ENCODE assay signal across 23 cellular contexts in genomic region chr11:126793596-126793995, GRCh38.
"Had no signal": no experiment of that assay in that cellular context is flagged by ENCODE, and none has a peak within 500 bp of the region (broad histone marks: within the 10 kb centered on the region; RNA-seq: fewer than 3 reads in every experiment).

No MANE protein-coding gene starts in this region.

- H3K27me3 ChIP-seq: neural progenitor cell, spleen, testis, upper lobe of left lung had no signal

- H3K27ac ChIP-seq: cardiac muscle cell, hepatocyte, neural progenitor cell, spleen, testis, upper lobe of left lung had no signal

- DNase-seq: activated CD4-positive, alpha-beta memory T cell treated with anti-CD3 and anti-CD28 coated beads, Interleukin-2, amount 10 ng/mL, durations not matched to agents 7 days and 5 days; activated CD4-positive, alpha-beta T cell treated with anti-CD3 and anti-CD28 coated beads for 48 hours; activated CD4-positive, CD25-positive, alpha-beta regulatory T cell; activated effector memory CD4-positive, alpha-beta T cell treated with anti-CD3 and anti-CD28 coated beads, Interleukin-2, amount 50 U/mL, for 16 hours; activated naive CD4-positive, alpha-beta T cell treated with anti-CD3 and anti-CD28 coated beads, Interleukin-2, amount 10 ng/mL, durations not matched to agents 7 days and 5 days; amygdala; cortex of kidney; endodermal cell; foreskin fibroblast; left ventricle myocardium superior; mammary epithelial cell; naive thymus-derived CD8-positive, alpha-beta T cell; spleen; stimulated activated CD4-positive, alpha-beta T cell treated with anti-CD3 and anti-CD28 coated beads, Interleukin-4, amount 100 ng/mL, for 1 hour; stimulated activated naive CD4-positive, alpha-beta T cell; T1000; testis; upper lobe of left lung had no signal

- H3K36me3 ChIP-seq: cardiac muscle cell, neural progenitor cell, spleen, upper lobe of left lung had no signal

- H3K4me1 Mint-ChIP-seq: activated CD4-positive, alpha-beta memory T cell treated with anti-CD3 and anti-CD28 coated beads, Interleukin-2, amount 10 ng/mL, durations not matched to agents 7 days and 5 days; activated naive CD4-positive, alpha-beta T cell treated with anti-CD3 and anti-CD28 coated beads, Interleukin-2, amount 10 ng/mL, durations not matched to agents 7 days and 5 days; mesothelial cell of epicardium had no signal

- ATAC-seq: left ventricle myocardium superior; naive thymus-derived CD8-positive, alpha-beta T cell had no signal

- H3K4me3 ChIP-seq: cardiac muscle cell, hepatocyte, neural progenitor cell, spleen, testis, upper lobe of left lung had no signal

- H3K36me3 Mint-ChIP-seq: activated naive CD4-positive, alpha-beta T cell treated with anti-CD3 and anti-CD28 coated beads, Interleukin-2, amount 10 ng/mL, durations not matched to agents 7 days and 5 days; mesothelial cell of epicardium; naive thymus-derived CD8-positive, alpha-beta T cell; neural progenitor cell had no signal

- H3K27me3 Mint-ChIP-seq: activated CD4-positive, alpha-beta memory T cell treated with anti-CD3 and anti-CD28 coated beads, Interleukin-2, amount 10 ng/mL, durations not matched to agents 7 days and 5 days had no signal

- H3K9me3 ChIP-seq: spleen, testis, upper lobe of left lung had no signal

- H3K4me3 Mint-ChIP-seq: activated CD4-positive, alpha-beta memory T cell treated with anti-CD3 and anti-CD28 coated beads, Interleukin-2, amount 10 ng/mL, durations not matched to agents 7 days and 5 days; activated naive CD4-positive, alpha-beta T cell treated with anti-CD3 and anti-CD28 coated beads, Interleukin-2, amount 10 ng/mL, durations not matched to agents 7 days and 5 days; endodermal cell; mesothelial cell of epicardium; naive thymus-derived CD8-positive, alpha-beta T cell; neural progenitor cell; T-helper 1 cell treated with Interleukin-12 subunit alpha and Interleukin-12 subunit beta and Interleukin-4 antibody, amounts not matched to agents 30 μg/mL and 1 μg/mL, for 36 hours had no signal

- H3K4me1 ChIP-seq: testis, upper lobe of left lung had no signal

- H3K27ac Mint-ChIP-seq: activated CD4-positive, alpha-beta memory T cell treated with anti-CD3 and anti-CD28 coated beads, Interleukin-2, amount 10 ng/mL, durations not matched to agents 7 days and 5 days; activated naive CD4-positive, alpha-beta T cell treated with anti-CD3 and anti-CD28 coated beads, Interleukin-2, amount 10 ng/mL, durations not matched to agents 7 days and 5 days; endodermal cell; mesothelial cell of epicardium; naive thymus-derived CD8-positive, alpha-beta T cell; neural progenitor cell; T-helper 1 cell treated with Interleukin-12 subunit alpha and Interleukin-12 subunit beta and Interleukin-4 antibody, amounts not matched to agents 30 μg/mL and 1 μg/mL, for 36 hours had no signal

- H3K9me3 Mint-ChIP-seq: activated CD4-positive, alpha-beta memory T cell treated with anti-CD3 and anti-CD28 coated beads, Interleukin-2, amount 10 ng/mL, durations not matched to agents 7 days and 5 days; activated naive CD4-positive, alpha-beta T cell treated with anti-CD3 and anti-CD28 coated beads, Interleukin-2, amount 10 ng/mL, durations not matched to agents 7 days and 5 days; endodermal cell; mesothelial cell of epicardium; neural progenitor cell; T-helper 1 cell treated with Interleukin-12 subunit alpha and Interleukin-12 subunit beta and Interleukin-4 antibody, amounts not matched to agents 30 μg/mL and 1 μg/mL, for 36 hours had no signal
